8 cellular contexts compared by ENCODE assay signal in the genomic region with DNA sequence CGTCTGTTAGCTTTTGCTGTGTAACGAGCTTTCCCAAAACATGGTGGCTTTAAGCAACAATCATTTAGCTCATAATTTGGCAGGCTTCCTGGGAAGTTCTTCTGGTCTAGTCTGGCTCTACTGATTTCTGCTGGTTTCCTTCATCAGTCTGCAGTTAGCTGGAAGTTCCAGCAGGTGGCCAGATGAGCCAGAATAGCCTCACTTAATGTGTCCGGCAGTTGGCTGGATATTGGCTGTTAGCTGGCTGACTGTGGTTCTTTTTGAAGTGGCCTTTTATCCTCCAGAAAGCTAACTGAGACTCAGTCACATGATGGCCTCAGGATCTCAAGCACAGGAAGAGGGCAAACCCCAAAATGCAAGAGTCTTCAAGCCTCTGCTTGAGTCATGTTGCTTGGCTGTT. TPM values are rescaled to one million over a fixed set of nuclear protein-coding genes. Genes with fewer than 3 reads are reported as not detected.
DNase-seq lines count a peak whose midpoint lies in the region; ATAC-seq, FAIRE-seq and TF ChIP-seq lines count a peak whose summit lies in the region.

No MANE protein-coding gene starts in this region.

- no peak overlapping the region for H3K27ac Mint-ChIP-seq in type B pancreatic cell

- DNase-seq in Ammon's horn (ENCODE audit: low spot score) (peak; percentile 43), NCI-H1092 treated with DMSO at 0.1 percent for 48 hours (lab: John Stamatoyannopoulos, UW) (peak; percentile 28), GM12878 (ENCODE audit: low read depth, low spot score) (no peak), kidney epithelial cell (ENCODE audit: low read depth) (no peak), type B pancreatic cell (ENCODE audit: extremely low spot score, unreplicated experiment) (no peak), NCI-H2171 (lab: John Stamatoyannopoulos, UW) (no peak)

- 0% methylated on average over 3 of the region's 3 CpGs for WGBS in GM12878 (ENCODE audit: insufficient coverage, insufficient replicate concordance, low lambda C conversion rate, missing lambda C conversion rate)

- CTCF ChIA-PET in GM12878 (lab: Yijun Ruan, JAX): interaction anchor here (0.6 to 8.8 kb wide), 56 partner anchors 9 to 688 kb away, joined by 3 to 187 read pairs (median 5); no protein-coding TSS in a partner anchor

- H3K27ac ChIP-seq in GM12878 (ENCODE audit: control insufficient read depth, insufficient read depth): no peak overlapping the region

- TF ChIP-seq EP300 in GM12878 (IDR thresholded peaks at IDR 0.05; ENCODE audit: borderline replicate concordance in 1 of 2, control insufficient read depth in 1 of 2, low read depth in 2 of 2, low read length in 2 of 2): no peak

- no peak for TF ChIP-seq POLR2A in GM12878 (IDR thresholded peaks at IDR 0.05; ENCODE audit: low read depth, low read length)

- H3K9me3 Mint-ChIP-seq in type B pancreatic cell: peaks cover 6% of the 10 kb centered on the region

- peaks cover 4% of the 10 kb centered on the region for H3K4me1 Mint-ChIP-seq in type B pancreatic cell (ENCODE audit: unreplicated experiment)

- in situ Hi-C loops in GM12878 (cut with MboI): loop anchor here (5.0 to 10.0 kb wide), 3 partner anchors 260 to 620 kb away; no protein-coding TSS in a partner anchor

- no peaks in the 10 kb centered on the region for H3K9me3 ChIP-seq in GM12878 (replicated peaks; ENCODE audit: control insufficient read depth, insufficient read depth, low read length)

- BruUV-seq in GM12878 (replicated peaks; lab: Mats Ljungman, UMichigan): no TSS peak

- H3K36me3 ChIP-seq in GM12878 (ENCODE audit: control insufficient read depth in 2 of 2, insufficient read depth in 2 of 2, low read length in 1 of 2): no peaks in the 10 kb centered on the region
- H3K36me3 ChIP-seq in kidney epithelial cell (ENCODE audit: control insufficient read depth, insufficient read depth, low read length): no peaks in the 10 kb centered on the region

- POLR2A ChIA-PET in GM12878 (lab: Charles Lee): interaction anchor here (0.8 kb wide), 1 partner anchor 177 kb away, joined by 4 read pairs; no protein-coding TSS in a partner anchor

- intact Hi-C loops in GM12878 (cut with micrococcal nuclease; ENCODE audit: unreplicated experiment): loop anchor here (2.0 to 5.0 kb wide), 2 partner anchors 300 to 388 kb away; no protein-coding TSS in a partner anchor

- H3K4me1 ChIP-seq in GM12878 (ENCODE audit: control insufficient read depth, insufficient read depth, low read length): no peaks in the 10 kb centered on the region

- peak; percentile 78 for TF ChIP-seq RAD21 in GM12878 (IDR thresholded peaks at IDR 0.05; ENCODE audit: insufficient read depth, low read depth, low read length)

- no peak for FAIRE-seq in GM12878 (lab: Jason Lieb, UNC)

- no peak overlapping the region for H3K4me3 Mint-ChIP-seq in type B pancreatic cell

- RAD21 ChIA-PET in GM12878 (lab: Charles Lee; ENCODE audit: unreplicated experiment): interaction anchor here (1.0 to 6.2 kb wide), 22 partner anchors 10 to 623 kb away, joined by 3 to 127 read pairs (median 6); no protein-coding TSS in a partner anchor

- H3K4me2 ChIP-seq in GM12878 (ENCODE audit: control insufficient read depth, insufficient read depth): no peak overlapping the region

- peak; percentile 74 for TF ChIP-seq CTCF in GM12875 (IDR thresholded peaks at IDR 0.05; ENCODE audit: borderline replicate concordance, insufficient read depth, low read depth, low read length)
- TF ChIP-seq CTCF in GM12878 (IDR thresholded peaks at IDR 0.05 in 2 of 3, conservative IDR thresholded peaks at IDR 0.05 in 1 of 3; ENCODE audit: control insufficient read depth in 2 of 3, extremely low read depth in 1 of 3, insufficient read depth in 1 of 3, low read depth in 3 of 3, low read length in 3 of 3): peak; percentile 76 to 81 (median 79); a peak in 5 of 6 replicates
- peak; percentile 75 for TF ChIP-seq CTCF in kidney epithelial cell (IDR thresholded peaks at IDR 0.05; ENCODE audit: insufficient read depth, low read length, poor library complexity, severe bottlenecking)
- TF ChIP-seq CTCF in type B pancreatic cell (conservative IDR thresholded peaks at IDR 0.05): peak; percentile 74

- ATAC-seq in HG02623 (IDR thresholded peaks at IDR 0.05; ENCODE audit: unreplicated experiment) (peak; percentile 73), GM12878 (peak; percentile 85)

- H3K27me3 Mint-ChIP-seq in type B pancreatic cell: no peaks in the 10 kb centered on the region

- H4K20me1 ChIP-seq in GM12878 (ENCODE audit: control insufficient read depth, insufficient read depth): no peaks in the 10 kb centered on the region

- no peaks in the 10 kb centered on the region for H3K27me3 ChIP-seq in GM12878 (replicated peaks in 1 of 2; ENCODE audit: control insufficient read depth in 2 of 2, insufficient read depth in 2 of 2, low read length in 1 of 2)
- no peaks in the 10 kb centered on the region for H3K27me3 ChIP-seq in kidney epithelial cell (ENCODE audit: control insufficient read depth, insufficient read depth, low read length)

- H2AFZ ChIP-seq in GM12878 (ENCODE audit: control insufficient read depth, low read depth, low read length): peak overlapping the region; percentile 6; the same call in 1 of the 2 replicates

- no peak overlapping the region for H3K4me3 ChIP-seq in GM12875 (ENCODE audit: low read depth, low read length)
- no peak overlapping the region for H3K4me3 ChIP-seq in GM12878
- no peak overlapping the region for H3K4me3 ChIP-seq in kidney epithelial cell (ENCODE audit: low read depth, low read length)

- SMC1A ChIA-PET in GM12878 (lab: Charles Lee; ENCODE audit: uncharacterized antibody, unreplicated experiment): interaction anchor here (0.9 to 11.6 kb wide), 34 partner anchors 10 to 620 kb away, joined by 3 to 213 read pairs (median 6); no protein-coding TSS in a partner anchor

- no peaks in the 10 kb centered on the region for H3K36me3 Mint-ChIP-seq in type B pancreatic cell

- no peak overlapping the region for H3K9ac ChIP-seq in GM12878 (ENCODE audit: control insufficient read depth, insufficient read depth, low read length)

- H3K79me2 ChIP-seq in GM12878 (ENCODE audit: control insufficient read depth, insufficient read depth, low read length): no peaks in the 10 kb centered on the region

TF ChIP-seq in GM12878, 131 proteins besides CTCF, POLR2A, EP300 and RAD21:
- TF ChIP-seq GABPA (IDR thresholded peaks at IDR 0.05; ENCODE audit: low read depth) (no peak), IKZF1 (conservative IDR thresholded peaks at IDR 0.05) (no peak), POU2F2 (IDR thresholded peaks at IDR 0.05; ENCODE audit: borderline replicate concordance, low read depth, low read length) (0 out of 3 replicates have a peak, but pooled peaks have one; percentile 11), YY1 (IDR thresholded peaks at IDR 0.05; ENCODE audit: low read depth, low read length) (0 out of 2 replicates have a peak, but pooled peaks have one; percentile 45), SMC3 (IDR thresholded peaks at IDR 0.05; ENCODE audit: borderline replicate concordance, low read length) (peak; percentile 76), RB1 (IDR thresholded peaks at IDR 0.05; ENCODE audit: borderline replicate concordance) (no peak)

RNA-seq across cellular contexts. Expression of a gene that starts 34.9 kb away (rescaled TPM):
- total RNA-seq in GM12878 (2013; cell fraction: nucleolus; rRNA removed): not detected in 2 replicates
- total RNA-seq in GM12878 (2014; rRNA removed) (not detected in 2 replicates), GM12878 (2014; rRNA removed; fragmentation: Illumina TruSeq; extraction: Trizol) (not detected in 2 replicates), GM12878 (2021) (not detected in 2 replicates), kidney epithelial cell (not detected in 2 replicates), type B pancreatic cell (ENCODE audit: low replicate concordance) (not detected in 2 replicates)
- polyA plus RNA-seq in GM12878 (2011; ENCODE audit: low read depth): not detected
- polyA plus RNA-seq in GM12878 (2011; rRNA removed) (not detected in 2 replicates), GM12878 (2014; fragmentation: Illumina TruSeq; extraction: Trizol) (not detected in 2 replicates), GM12878 (2014; fragmentation: Nextera tagmentation; extraction: Ambion mirVana) (not detected), GM12878 (2014; rRNA removed) (not detected in 2 replicates), GM12878 (2016; fragmentation: Nextera tagmentation; extraction: Ambion mirVana) (not detected)
- not detected in 2 replicates for polyA plus RNA-seq in GM12878 (2011; cell fraction: cytosol; rRNA removed)
- polyA plus RNA-seq in GM12878 (2011; cell fraction: nucleus; rRNA removed): not detected in 2 replicates
- polyA plus RNA-seq in GM12878 (2012): not detected in 2 replicates
- not detected in 2 replicates for polyA minus RNA-seq in GM12878 (2011; rRNA and poly(A)+ RNA removed)
- not detected in 2 replicates for polyA minus RNA-seq in GM12878 (2011; cell fraction: cytosol; rRNA and poly(A)+ RNA removed)
- polyA minus RNA-seq in GM12878 (2011; cell fraction: nucleus; rRNA and poly(A)+ RNA removed): not detected in 2 replicates

Comparison
In these comparisons a context has a peak if more than half of its experiments do, and no peak if none do; other contexts are left out.
1. DNase-seq: peak in Ammon's horn (single experiment) and NCI-H1092 treated with DMSO at 0.1 percent for 48 hours (single experiment); none in GM12878 (single experiment), kidney epithelial cell (single experiment), type B pancreatic cell (single experiment) and NCI-H2171 (single experiment).
2. Peak in every context shown above with its lines, with median percentiles within 50 percentile points of each other: CTCF ChIP-seq.